In genomic region chr7:95736635-95737034, GRCh38 we compare ENCODE assay signal across 29 cellular contexts. TPM values are rescaled to one million over a fixed set of nuclear protein-coding genes. Genes with fewer than 3 reads are reported as not detected.
"Had no signal": no experiment of that assay in that cellular context is flagged by ENCODE, and none has a peak within 500 bp of the region (broad histone marks: within the 10 kb centered on the region; RNA-seq: fewer than 3 reads in every experiment).

No MANE protein-coding gene starts in this region.

- H3K4me1 ChIP-seq: esophagus muscularis mucosa, foreskin keratinocyte, gastrocnemius medialis had no signal

- DNase-seq: activated B cell treated with CpG ODN at 0.5 μM for 24 hours; activated CD4-positive, alpha-beta memory T cell treated with anti-CD3 and anti-CD28 coated beads, Interleukin-2, amount 10 ng/mL, durations not matched to agents 7 days and 5 days; activated CD4-positive, alpha-beta T cell treated with anti-CD3 and anti-CD28 coated beads for 36 hours; activated CD4-positive, alpha-beta T cell treated with anti-CD3 and anti-CD28 coated beads, Interleukin-2, amount 10 ng/mL, durations not matched to agents 7 days and 5 days; activated CD4-positive, alpha-beta T cell treated with anti-CD3 and anti-CD28 coated beads, Interleukin-2, amount 50 U/mL, for 4 hours; activated CD4-positive, CD25-positive, alpha-beta regulatory T cell treated with anti-CD3 and anti-CD28 coated beads, Interleukin-2, amount 50 U/mL, for 72 hours; activated effector memory CD4-positive, alpha-beta T cell treated with Interleukin-2 at 50 U/mL for 16 hours; activated gamma-delta T cell treated with Interleukin-2 at 50 U/mL for 16 hours; activated naive CD4-positive, alpha-beta T cell treated with anti-CD3 and anti-CD28 coated beads, Interleukin-2, amount 50 U/mL, for 16 hours; activated naive CD4-positive, alpha-beta T cell treated with Interleukin-2 at 50 U/mL for 16 hours; activated T-cell treated with anti-CD3 and anti-CD28 coated beads, Interleukin-2, amount 50 U/mL, for 4 hours; amniotic stem cell; anterior cingulate cortex; brain microvascular endothelial cell; caudate nucleus; cortex of kidney; dermis blood vessel endothelial cell; effector CD4-positive, alpha-beta T cell; effector memory CD8-positive, alpha-beta T cell; erythroblast; foreskin keratinocyte; gastrocnemius medialis; T-helper 1 cell; T-helper 17 cell; T1000; WERI-Rb-1 had no signal

- ATAC-seq: activated CD4-positive, alpha-beta T cell treated with anti-CD3 and anti-CD28 coated beads for 36 hours; activated T-cell treated with anti-CD3 and anti-CD28 coated beads, Interleukin-2, amount 50 U/mL, for 4 hours; activated T-helper 17 cell treated with anti-CD3 and anti-CD28 coated beads, Interleukin-2, amount 50 U/mL, for 72 hours; effector memory CD8-positive, alpha-beta T cell; gastrocnemius medialis; T-helper 17 cell had no signal

- H3K27ac ChIP-seq: brain microvascular endothelial cell, esophagus muscularis mucosa, foreskin keratinocyte, gastrocnemius medialis, WERI-Rb-1 had no signal

- H3K36me3 ChIP-seq: brain microvascular endothelial cell, esophagus muscularis mucosa, gastrocnemius medialis, WERI-Rb-1 had no signal

- H3K9me3 ChIP-seq: esophagus muscularis mucosa, gastrocnemius medialis had no signal

- H3K27me3 ChIP-seq: brain microvascular endothelial cell, foreskin keratinocyte, gastrocnemius medialis had no signal

- H3K4me3 ChIP-seq: esophagus muscularis mucosa, gastrocnemius medialis had no signal

RNA-seq across cellular contexts. Expression of gene DYNC1I1, which starts 35.7 kb away (rescaled TPM):
- total RNA-seq: activated B cell treated with CpG ODN at 0.5 μM for 24 hours; activated CD4-positive, alpha-beta memory T cell treated with anti-CD3 and anti-CD28 coated beads, Interleukin-2, amount 10 ng/mL, durations not matched to agents 7 days and 5 days; activated CD4-positive, alpha-beta T cell treated with anti-CD3 and anti-CD28 coated beads for 36 hours; activated CD4-positive, alpha-beta T cell treated with anti-CD3 and anti-CD28 coated beads, Interleukin-2, amount 10 ng/mL, durations not matched to agents 7 days and 5 days; activated T-cell treated with anti-CD3 and anti-CD28 coated beads, Interleukin-2, amount 50 U/mL, for 4 hours; activated T-helper 17 cell treated with anti-CD3 and anti-CD28 coated beads, Interleukin-2, amount 50 U/mL, for 72 hours; bronchial epithelial cell had no signal
